26 cellular contexts compared by ENCODE assay signal in the genomic region with DNA sequence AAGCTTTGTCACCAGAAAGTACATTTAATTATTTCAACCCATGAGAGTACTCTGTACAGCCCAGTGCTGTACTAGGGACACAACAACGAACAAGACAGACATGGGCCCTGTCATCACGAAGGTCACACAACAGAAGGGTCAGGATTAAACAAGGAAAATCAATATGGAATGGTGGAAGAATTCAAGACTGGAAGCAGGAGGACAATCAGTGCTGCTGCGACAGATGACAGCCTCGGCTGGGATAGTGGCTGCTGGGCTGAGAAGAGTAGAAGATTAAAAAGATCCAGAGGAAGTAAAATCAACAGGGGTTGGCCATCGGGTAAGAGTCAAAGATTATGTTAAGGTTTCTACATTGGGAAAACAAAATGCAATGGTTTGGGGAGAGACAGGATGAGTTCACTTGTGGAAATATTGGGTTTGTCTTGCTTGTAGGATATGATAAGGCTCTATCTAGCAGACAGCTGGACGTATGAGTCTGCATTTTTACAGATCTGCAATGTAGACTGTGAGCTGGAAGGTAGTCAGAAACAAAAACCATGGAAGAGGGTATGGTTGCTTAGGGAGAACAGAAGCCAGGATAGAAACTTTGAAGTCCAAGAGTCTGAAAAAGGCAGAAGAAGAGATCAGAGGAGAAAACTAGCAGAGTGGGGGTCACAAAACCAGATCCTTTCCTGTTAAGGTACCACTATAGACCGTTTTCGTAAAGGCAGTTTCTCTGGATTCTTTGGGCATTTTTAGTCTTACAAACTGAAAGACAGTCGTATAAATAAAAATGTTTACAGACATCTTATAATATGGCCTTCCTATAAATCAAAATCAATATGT.
"Had no signal": no experiment of that assay in that cellular context is flagged by ENCODE, and none has a peak within 500 bp of the region (broad histone marks: within the 10 kb centered on the region; RNA-seq: fewer than 3 reads in every experiment).

No MANE protein-coding gene starts in this region.

- H3K4me3 ChIP-seq: esophagus squamous epithelium, gastroesophageal sphincter, heart left ventricle, stomach, suprapubic skin, transverse colon, uterus had no signal

- H3K27ac ChIP-seq: esophagus squamous epithelium, gastroesophageal sphincter, heart left ventricle, parathyroid adenoma, stomach, suprapubic skin, transverse colon, uterus had no signal

- H3K9me3 Mint-ChIP-seq: activated T-helper 1 cell treated with anti-CD3 and anti-CD28 coated beads, Interleukin-12 subunit alpha, Interleukin-12 subunit beta, Interleukin-2, Interleukin-4 antibody, amounts not matched to agents 30 ng/mL and 10 ng/mL and 1 ng/mL, durations not matched to agents 14 hours and 24 hours and 36 hours; dendritic cell treated with granulocyte-macrophage colony-stimulating factor and Interleukin-4, amounts not matched to agents 40 ng/mL and 50 ng/mL, for 4 days; stimulated activated effector memory CD8-positive, alpha-beta T cell treated with anti-CD3 and anti-CD28 coated beads, Interleukin-12 subunit alpha, Interleukin-12 subunit beta, amount 100 ng/mL, for 72 hours had no signal

- H3K36me3 ChIP-seq: uterus had no signal

- H3K79me2 ChIP-seq: parathyroid adenoma had no signal

- H3K4me1 ChIP-seq: esophagus squamous epithelium, gastroesophageal sphincter, heart left ventricle, parathyroid adenoma, stomach, suprapubic skin, transverse colon, uterus had no signal

- H3K4me1 Mint-ChIP-seq: brain; nephron; stimulated activated effector memory CD8-positive, alpha-beta T cell treated with anti-CD3 and anti-CD28 coated beads, Interleukin-12 subunit alpha, Interleukin-12 subunit beta, amount 100 ng/mL, for 72 hours had no signal

- H3K36me3 Mint-ChIP-seq: stimulated activated effector memory CD8-positive, alpha-beta T cell treated with anti-CD3 and anti-CD28 coated beads, Interleukin-12 subunit alpha, Interleukin-12 subunit beta, amount 100 ng/mL, for 72 hours had no signal

- H3K27ac Mint-ChIP-seq: activated CD8-positive, alpha-beta T cell treated with anti-CD3 and anti-CD28 coated beads, Interleukin-2, amount 10 ng/mL, durations not matched to agents 7 days and 5 days; activated T-helper 1 cell treated with anti-CD3 and anti-CD28 coated beads, Interleukin-12 subunit alpha, Interleukin-12 subunit beta, Interleukin-2, Interleukin-4 antibody, amounts not matched to agents 30 ng/mL and 10 ng/mL and 1 ng/mL, durations not matched to agents 14 hours and 24 hours and 36 hours; dendritic cell treated with granulocyte-macrophage colony-stimulating factor and Interleukin-4, amounts not matched to agents 40 ng/mL and 50 ng/mL, for 4 days; nephron; stimulated activated effector memory CD8-positive, alpha-beta T cell treated with anti-CD3 and anti-CD28 coated beads, Interleukin-12 subunit alpha, Interleukin-12 subunit beta, amount 100 ng/mL, for 72 hours had no signal

- H3K9me3 ChIP-seq: esophagus squamous epithelium, gastroesophageal sphincter, stomach, transverse colon, uterus had no signal

- H3K9ac ChIP-seq: parathyroid adenoma had no signal

- H3K27me3 ChIP-seq: esophagus squamous epithelium, gastroesophageal sphincter, heart left ventricle, stomach, suprapubic skin, transverse colon, uterus had no signal

- FAIRE-seq: small intestine had no signal

- H2AFZ ChIP-seq: parathyroid adenoma had no signal

- H3K4me3 Mint-ChIP-seq: activated CD8-positive, alpha-beta T cell treated with anti-CD3 and anti-CD28 coated beads, Interleukin-2, amount 10 ng/mL, durations not matched to agents 7 days and 5 days; activated T-helper 1 cell treated with anti-CD3 and anti-CD28 coated beads, Interleukin-12 subunit alpha, Interleukin-12 subunit beta, Interleukin-2, Interleukin-4 antibody, amounts not matched to agents 30 ng/mL and 10 ng/mL and 1 ng/mL, durations not matched to agents 14 hours and 24 hours and 36 hours; brain; dendritic cell treated with granulocyte-macrophage colony-stimulating factor and Interleukin-4, amounts not matched to agents 40 ng/mL and 50 ng/mL, for 4 days; nephron; stimulated activated effector memory CD8-positive, alpha-beta T cell treated with anti-CD3 and anti-CD28 coated beads, Interleukin-12 subunit alpha, Interleukin-12 subunit beta, amount 100 ng/mL, for 72 hours had no signal

- H3K27me3 Mint-ChIP-seq: dendritic cell treated with granulocyte-macrophage colony-stimulating factor and Interleukin-4, amounts not matched to agents 40 ng/mL and 50 ng/mL, for 4 days had no signal

- ATAC-seq: activated CD8-positive, alpha-beta T cell treated with anti-CD3 and anti-CD28 coated beads, Interleukin-2, amount 10 ng/mL, durations not matched to agents 7 days and 5 days; gastroesophageal sphincter; heart left ventricle; sciatic nerve; stimulated activated effector memory CD8-positive, alpha-beta T cell treated with anti-CD3 and anti-CD28 coated beads, Interleukin-12 subunit alpha, Interleukin-12 subunit beta, amount 100 ng/mL, for 72 hours had no signal

- DNase-seq: activated CD4-positive, alpha-beta T cell treated with anti-CD3 and anti-CD28 coated beads for 1 hour; activated CD4-positive, alpha-beta T cell treated with anti-CD3 and anti-CD28 coated beads, Interleukin-2, amount 50 U/mL, for 1 hour; activated CD8-positive, alpha-beta T cell treated with anti-CD3 and anti-CD28 coated beads, Interleukin-2, amount 10 ng/mL, durations not matched to agents 7 days and 5 days; activated gamma-delta T cell; activated naive CD4-positive, alpha-beta T cell treated with anti-CD3 and anti-CD28 coated beads, Interleukin-2, amount 50 U/mL, for 16 hours; aorta; caudate nucleus; effector CD8-positive, alpha-beta T cell; esophagus squamous epithelium; heart left ventricle; mesenchymal stem cell; nucleus accumbens; small intestine; stimulated activated CD4-positive, alpha-beta T cell treated with anti-CD3 and anti-CD28 coated beads, Interleukin-2, amount 100 ng/mL, for 24 hours; stomach; transverse colon; uterus had no signal
